16 cellular contexts compared by ENCODE assay signal in the genomic region with DNA sequence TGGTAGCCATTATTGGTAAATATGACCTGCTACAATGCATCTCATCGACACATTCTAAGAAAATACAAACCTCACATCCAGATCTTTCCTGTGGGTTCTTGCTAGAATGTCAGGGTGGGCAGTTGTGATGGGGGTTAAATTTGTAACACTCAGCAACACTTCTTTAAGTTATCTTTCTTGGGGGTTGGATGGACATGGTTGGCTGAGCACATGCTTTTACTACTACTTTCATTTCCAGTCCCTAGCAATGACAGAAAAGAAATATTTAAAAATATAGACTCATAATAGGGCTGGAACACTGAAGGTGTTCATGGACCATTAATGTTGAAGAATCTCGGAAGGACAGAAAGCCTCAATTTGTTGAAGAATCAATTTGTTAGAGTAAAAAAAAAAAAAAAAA. TPM values are rescaled to one million over a fixed set of nuclear protein-coding genes. Genes with fewer than 3 reads are reported as not detected.
A peak's percentile ranks its signal among the peaks of the same experiment; 100 is the strongest.
DNase-seq lines count a peak whose midpoint lies in the region; ATAC-seq and TF ChIP-seq lines count a peak whose summit lies in the region.
"Had no signal": no experiment of that assay in that cellular context is flagged by ENCODE, and none has a peak within 500 bp of the region (broad histone marks: within the 10 kb centered on the region; RNA-seq: fewer than 3 reads in every experiment).

No MANE protein-coding gene starts in this region.

- no peaks in the 10 kb centered on the region for H4K20me1 ChIP-seq in OCI-LY7 (ENCODE audit: insufficient read depth, low read length)

- POLR2A ChIA-PET in OCI-LY7 (lab: Charles Lee), result interaction anchor here (1.1 kb wide), 1 partner anchor 9 kb away, joined by 3 read pairs; no protein-coding TSS in a partner anchor
- POLR2A ChIA-PET in activated CD8-positive, alpha-beta T cell treated with anti-CD3 and anti-CD28 coated beads, Interleukin-2, amount 10 ng/mL, durations not matched to agents 7 days and 5 days (lab: Charles Lee), result no interaction called here

- CTCF ChIA-PET in OCI-LY7 (lab: Charles Lee; ENCODE audit: unreplicated experiment), result no interaction called here
- CTCF ChIA-PET in activated CD8-positive, alpha-beta T cell treated with anti-CD3 and anti-CD28 coated beads, Interleukin-2, amount 10 ng/mL, durations not matched to agents 7 days and 5 days (lab: Charles Lee), result interaction anchor here (1.9 kb wide), 1 partner anchor 37 kb away, joined by 8 read pairs; no protein-coding TSS in a partner anchor

- no TSS peak for BruUV-seq in OCI-LY7 (replicated peaks; lab: Mats Ljungman, UMichigan)

- no peak overlapping the region for H3K27ac ChIP-seq in OCI-LY7 (ENCODE audit: low read depth, low read length, poor library complexity, severe bottlenecking)
- H3K27ac ChIP-seq: GM23248 had no signal

- no peaks in the 10 kb centered on the region; the same call in 1 of the 2 replicates for H3K9me3 ChIP-seq in OCI-LY7 (ENCODE audit: low read length)
- H3K9me3 ChIP-seq: BE2C, Caco-2 had no signal

- no peaks in the 10 kb centered on the region for H3K4me1 Mint-ChIP-seq in activated CD8-positive, alpha-beta T cell treated with anti-CD3 and anti-CD28 coated beads, Interleukin-2, amount 10 ng/mL, durations not matched to agents 7 days and 5 days (ENCODE audit: low read depth)
- H3K4me1 Mint-ChIP-seq: CD8-positive, alpha-beta memory T cell had no signal

- ATAC-seq in GM18520 (IDR thresholded peaks at IDR 0.05; ENCODE audit: unreplicated experiment) (no peak), HG02610 (IDR thresholded peaks at IDR 0.05; ENCODE audit: unreplicated experiment) (no peak)
- ATAC-seq in activated CD8-positive, alpha-beta T cell treated with anti-CD3 and anti-CD28 coated beads, Interleukin-2, amount 10 ng/mL, durations not matched to agents 7 days and 5 days, result no peak
- ATAC-seq: HCT116 had no signal

- H3K36me3 Mint-ChIP-seq in activated CD8-positive, alpha-beta T cell treated with anti-CD3 and anti-CD28 coated beads, Interleukin-2, amount 10 ng/mL, durations not matched to agents 7 days and 5 days (ENCODE audit: low read depth), result no peaks in the 10 kb centered on the region
- H3K36me3 Mint-ChIP-seq: CD8-positive, alpha-beta memory T cell had no signal

- no peak overlapping the region for H3K4me3 ChIP-seq in OCI-LY7 (ENCODE audit: low read depth, low read length, poor library complexity, severe bottlenecking)
- H3K4me3 ChIP-seq: GM23248 had no signal

- TF ChIP-seq CTCF in GM10266 (IDR thresholded peaks at IDR 0.05; ENCODE audit: control insufficient read depth, insufficient read depth, low read depth, missing control alignments), result no peak
- no peak for TF ChIP-seq CTCF in GM13976 (IDR thresholded peaks at IDR 0.05; ENCODE audit: borderline replicate concordance, control extremely low read depth, extremely low read depth, insufficient read depth, missing control alignments)
- TF ChIP-seq CTCF in OCI-LY7 (conservative IDR thresholded peaks at IDR 0.05; ENCODE audit: low read length), result no peak

- intact Hi-C loops in OCI-LY7 (cut with micrococcal nuclease; ENCODE audit: unreplicated experiment), result no loop called here

- no peaks in the 10 kb centered on the region for H3K9me2 ChIP-seq in OCI-LY7 (ENCODE audit: insufficient read depth, low read length)

- H3K36me3 ChIP-seq in OCI-LY7 (ENCODE audit: insufficient read depth, low read length), result no peaks in the 10 kb centered on the region
- H3K36me3 ChIP-seq: BE2C had no signal

- no peaks in the 10 kb centered on the region for H3K79me2 ChIP-seq in OCI-LY7 (ENCODE audit: insufficient read depth, low read depth, low read length)

- H3K9me3 Mint-ChIP-seq in activated CD8-positive, alpha-beta T cell treated with anti-CD3 and anti-CD28 coated beads, Interleukin-2, amount 10 ng/mL, durations not matched to agents 7 days and 5 days (ENCODE audit: insufficient read depth), result no peaks in the 10 kb centered on the region
- H3K9me3 Mint-ChIP-seq: CD8-positive, alpha-beta memory T cell had no signal

- in situ Hi-C loops in GM13976 (cut with MboI; ENCODE audit: low sequenced_read_pairs, unreplicated experiment), result no loop called here

- H2AFZ ChIP-seq in OCI-LY7 (ENCODE audit: low read length), result no peak overlapping the region
- H2AFZ ChIP-seq: GM23248 had no signal

- H3K4me2 ChIP-seq in OCI-LY7 (ENCODE audit: low read length), result peak overlapping the region; percentile 35

- DNase-seq in GM10266 (ENCODE audit: extremely low spot score) (peak; percentile 27), GM13976 (ENCODE audit: low spot score) (peak; percentile 49), OCI-LY7 (ENCODE audit: low spot score) (peak; percentile 18), HuH-7.5 (ENCODE audit: low spot score) (no peak)
- DNase-seq in activated CD8-positive, alpha-beta T cell treated with anti-CD3 and anti-CD28 coated beads, Interleukin-2, amount 10 ng/mL, durations not matched to agents 7 days and 5 days, result no peak
- DNase-seq: BE2C; Caco-2; CD8-positive, alpha-beta memory T cell; DMS53; GF-D8; GM23248; KG1 had no signal

- H3K27me3 Mint-ChIP-seq in activated CD8-positive, alpha-beta T cell treated with anti-CD3 and anti-CD28 coated beads, Interleukin-2, amount 10 ng/mL, durations not matched to agents 7 days and 5 days (ENCODE audit: low read depth), result peaks cover 9% of the 10 kb centered on the region

- no peak overlapping the region for H3K4me3 Mint-ChIP-seq in activated CD8-positive, alpha-beta T cell treated with anti-CD3 and anti-CD28 coated beads, Interleukin-2, amount 10 ng/mL, durations not matched to agents 7 days and 5 days
- H3K4me3 Mint-ChIP-seq: CD8-positive, alpha-beta memory T cell had no signal

- peaks cover 16% of the 10 kb centered on the region for H3K4me1 ChIP-seq in OCI-LY7 (ENCODE audit: insufficient read depth, low read length, poor library complexity, severe bottlenecking)
- H3K4me1 ChIP-seq: BE2C, Caco-2 had no signal

- no peak overlapping the region for H3K27ac Mint-ChIP-seq in activated CD8-positive, alpha-beta T cell treated with anti-CD3 and anti-CD28 coated beads, Interleukin-2, amount 10 ng/mL, durations not matched to agents 7 days and 5 days
- H3K27ac Mint-ChIP-seq: CD8-positive, alpha-beta memory T cell; IgD-negative memory B cell had no signal

RNA-seq across cellular contexts. Expression of a gene that starts 57.6 kb away (rescaled TPM):
- total RNA-seq in OCI-LY7 (2014; rRNA removed; shearing (Covaris generic)), result 9.9 and 10.7 TPM in 2 replicates
- 14.4 and 19.6 TPM in 2 replicates for total RNA-seq in OCI-LY7 (2022)
- 10 to 100 TPM; 77.1 to 80.2 TPM for total RNA-seq in activated CD8-positive, alpha-beta T cell treated with anti-CD3 and anti-CD28 coated beads, Interleukin-2, amount 10 ng/mL, durations not matched to agents 7 days and 5 days
- total RNA-seq: Caco-2 had no signal

Comparison
In these comparisons a context has a peak if more than half of its experiments do, and no peak if none do; other contexts are left out.
1. DNase-seq: peak in GM10266 (single experiment), GM13976 (single experiment) and OCI-LY7 (single experiment); none in HuH-7.5 (single experiment) and activated CD8-positive, alpha-beta T cell treated with anti-CD3 and anti-CD28 coated beads, Interleukin-2, amount 10 ng/mL, durations not matched to agents 7 days and 5 days (single experiment).